In genomic region chr22:35430897-35431322, GRCh38 we compare ENCODE assay signal across 8 cellular contexts. TPM values are rescaled to one million over a fixed set of nuclear protein-coding genes. Genes with fewer than 3 reads are reported as not detected.
DNase-seq lines count a peak whose midpoint lies in the region; ATAC-seq and TF ChIP-seq lines count a peak whose summit lies in the region.

No MANE protein-coding gene starts in this region.

- H3K27ac Mint-ChIP-seq in activated CD4-positive, alpha-beta T cell treated with anti-CD3 and anti-CD28 coated beads for 36 hours = no peak overlapping the region

- H3K4me3 Mint-ChIP-seq in activated CD4-positive, alpha-beta T cell treated with anti-CD3 and anti-CD28 coated beads for 36 hours = no peak overlapping the region

- intact Hi-C loops in activated CD4-positive, alpha-beta T cell treated with anti-CD3 and anti-CD28 coated beads for 36 hours (cut with DNase I, micrococcal nuclease) = loop anchor here (1.0 to 10.0 kb wide), 4 partner anchors 152 to 694 kb away; no protein-coding TSS in a partner anchor
- intact Hi-C loops in left colon (cut with DNase I, micrococcal nuclease) = loop anchor here (2.0 to 5.0 kb wide), 2 partner anchors 146 to 152 kb away; no protein-coding TSS in a partner anchor

- H3K4me1 Mint-ChIP-seq in activated CD4-positive, alpha-beta T cell treated with anti-CD3 and anti-CD28 coated beads for 36 hours = no peaks in the 10 kb centered on the region

- ATAC-seq in activated CD4-positive, alpha-beta T cell treated with anti-CD3 and anti-CD28 coated beads for 36 hours = peak; percentile 76
- ATAC-seq in left colon (peak; percentile 95), HG02623 (IDR thresholded peaks at IDR 0.05; ENCODE audit: unreplicated experiment) (no peak), HG02610 (IDR thresholded peaks at IDR 0.05; ENCODE audit: unreplicated experiment) (no peak)

- no peaks in the 10 kb centered on the region for H3K27me3 Mint-ChIP-seq in activated CD4-positive, alpha-beta T cell treated with anti-CD3 and anti-CD28 coated beads for 36 hours

- H3K36me3 Mint-ChIP-seq in activated CD4-positive, alpha-beta T cell treated with anti-CD3 and anti-CD28 coated beads for 36 hours (ENCODE audit: low read depth) = peaks cover 52% of the 10 kb centered on the region

- POLR2A ChIA-PET in activated CD4-positive, alpha-beta T cell treated with anti-CD3 and anti-CD28 coated beads for 36 hours (lab: Charles Lee) = no interaction called here

- no peaks in the 10 kb centered on the region for H3K9me3 Mint-ChIP-seq in activated CD4-positive, alpha-beta T cell treated with anti-CD3 and anti-CD28 coated beads for 36 hours (ENCODE audit: low read depth)

- TF ChIP-seq CTCF in GM12873 (IDR thresholded peaks at IDR 0.05; ENCODE audit: insufficient read depth, low read depth, low read length, missing control alignments) = peak; percentile 74

- DNase-seq in NCI-H2029 treated with DMSO at 0.1 percent for 48 hours (lab: John Stamatoyannopoulos, UW) (peak; percentile 24), cerebellum (ENCODE audit: low spot score) (peak; percentile 83), left colon (peak; percentile 88 to 90)
- DNase-seq in activated CD4-positive, alpha-beta T cell treated with anti-CD3 and anti-CD28 coated beads for 36 hours = peak; percentile 81
- DNase-seq in stimulated activated CD4-positive, alpha-beta T cell treated with anti-CD3 and anti-CD28 coated beads, Interleukin-15, amount 100 ng/mL, for 48 hours (ENCODE audit: low read depth in 2 of 2) = peak; percentile 47 to 56

- CTCF ChIA-PET in activated CD4-positive, alpha-beta T cell treated with anti-CD3 and anti-CD28 coated beads for 36 hours (lab: Charles Lee) = interaction anchor here (0.7 to 3.6 kb wide), 8 partner anchors 11 to 501 kb away, joined by 3 to 21 read pairs (median 4); no protein-coding TSS in a partner anchor

RNA-seq across cellular contexts. Expression of gene MCM5, which starts 31.0 kb away (rescaled TPM):
- total RNA-seq in activated CD4-positive, alpha-beta T cell treated with anti-CD3 and anti-CD28 coated beads for 36 hours = 100 to 1,000 TPM; 291 to 382 TPM
- total RNA-seq in cerebellum (35.8 TPM), left colon (10 to 100 TPM; 17.2 to 32.0 TPM)

RNA-seq across cellular contexts. Expression of gene HMOX1, which starts 50.0 kb away (rescaled TPM):
- total RNA-seq in activated CD4-positive, alpha-beta T cell treated with anti-CD3 and anti-CD28 coated beads for 36 hours = under 1 TPM; 0.30 to 0.61 TPM
- total RNA-seq in cerebellum = 4.3 TPM
- total RNA-seq in left colon = 10 to 100 TPM; 29.5 to 52.3 TPM

Comparison
In these comparisons a context has a peak if more than half of its experiments do, and no peak if none do; other contexts are left out.
1. DNase-seq: peak in every context shown above with its lines; median percentile 89 in left colon; 83 in cerebellum; 81 in activated CD4-positive, alpha-beta T cell treated with anti-CD3 and anti-CD28 coated beads for 36 hours; 52 in stimulated activated CD4-positive, alpha-beta T cell treated with anti-CD3 and anti-CD28 coated beads, Interleukin-15, amount 100 ng/mL, for 48 hours; 24 in NCI-H2029 treated with DMSO at 0.1 percent for 48 hours.
2. ATAC-seq: peak in activated CD4-positive, alpha-beta T cell treated with anti-CD3 and anti-CD28 coated beads for 36 hours (single experiment) and left colon (single experiment); none in HG02623 (single experiment) and HG02610 (single experiment).